Comparison of ENCODE assay signal across 2 cellular contexts in the genomic region with DNA sequence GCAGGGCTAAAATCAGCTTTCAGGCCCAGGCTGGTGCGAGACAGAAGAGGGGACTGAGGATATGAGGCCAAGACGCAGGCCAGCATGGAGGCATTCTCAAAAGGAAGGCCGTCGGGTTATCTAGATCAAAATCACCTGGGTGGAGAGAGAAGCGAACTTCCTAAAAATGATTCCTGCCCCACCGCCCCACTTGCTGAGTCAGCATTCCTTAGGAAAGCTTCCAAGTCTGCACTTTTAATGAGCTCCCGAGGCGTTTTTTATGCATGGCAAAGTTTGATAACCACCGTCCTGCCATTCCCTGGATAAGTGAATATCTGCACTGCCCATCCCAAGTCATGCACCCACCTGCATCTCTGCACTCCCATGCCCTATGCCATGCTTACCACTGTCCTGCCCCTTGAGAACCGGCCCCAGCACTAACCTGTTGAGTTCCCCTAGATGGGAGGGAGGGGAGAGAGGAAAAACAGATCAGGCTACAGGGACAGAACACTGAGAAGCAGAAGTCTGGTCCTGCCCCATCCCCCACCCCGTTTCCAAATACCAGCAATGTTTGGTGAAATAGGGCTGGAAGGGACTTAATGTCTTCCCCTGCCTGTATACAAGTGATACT.
TF ChIP-seq lines count a peak whose summit lies in the region.

No MANE protein-coding gene starts in this region.

TF ChIP-seq in HEK293, 187 proteins besides CTCF, POLR2A, EP300 and RAD21 (continued from another document):
- TF ChIP-seq ZNF585B (tag by site-specific recombination; IDR thresholded peaks at IDR 0.05) (no peak), SCRT2 (tag by site-specific recombination; IDR thresholded peaks at IDR 0.05) (0 out of 2 replicates have a peak, but pooled peaks have one; percentile 34), MYNN (tag by site-specific recombination; IDR thresholded peaks at IDR 0.05; ENCODE audit: borderline replicate concordance) (no peak), PRDM1 (tag by site-specific recombination; IDR thresholded peaks at IDR 0.05) (no peak), ZNF391 (tag by site-specific recombination; IDR thresholded peaks at IDR 0.05; ENCODE audit: borderline replicate concordance, low read depth) (no peak)
- TF ChIP-seq, protein P1, sequence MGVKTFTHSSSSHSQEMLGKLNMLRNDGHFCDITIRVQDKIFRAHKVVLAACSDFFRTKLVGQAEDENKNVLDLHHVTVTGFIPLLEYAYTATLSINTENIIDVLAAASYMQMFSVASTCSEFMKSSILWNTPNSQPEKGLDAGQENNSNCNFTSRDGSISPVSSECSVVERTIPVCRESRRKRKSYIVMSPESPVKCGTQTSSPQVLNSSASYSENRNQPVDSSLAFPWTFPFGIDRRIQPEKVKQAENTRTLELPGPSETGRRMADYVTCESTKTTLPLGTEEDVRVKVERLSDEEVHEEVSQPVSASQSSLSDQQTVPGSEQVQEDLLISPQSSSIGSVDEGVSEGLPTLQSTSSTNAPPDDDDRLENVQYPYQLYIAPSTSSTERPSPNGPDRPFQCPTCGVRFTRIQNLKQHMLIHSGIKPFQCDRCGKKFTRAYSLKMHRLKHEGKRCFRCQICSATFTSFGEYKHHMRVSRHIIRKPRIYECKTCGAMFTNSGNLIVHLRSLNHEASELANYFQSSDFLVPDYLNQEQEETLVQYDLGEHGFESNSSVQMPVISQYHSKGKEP (tag by site-specific recombination; IDR thresholded peaks at IDR 0.05), result no peak

TF ChIP-seq in K562, 482 proteins besides CTCF, POLR2A, EP300 and RAD21 (continued from another document):
- TF ChIP-seq MAFF (IDR thresholded peaks at IDR 0.05; ENCODE audit: low read length), result peak; percentile 92
- no peak for TF ChIP-seq ZFP36 (IDR thresholded peaks at IDR 0.05; ENCODE audit: low read depth, low read length, partially characterized antibody)
- TF ChIP-seq ZNF212 (CRISPR knock-in tag; IDR thresholded peaks at IDR 0.05), result no peak
- no peak for TF ChIP-seq CSDE1 (IDR thresholded peaks at IDR 0.05)
- peak; percentile 87 for TF ChIP-seq C11orf30 (IDR thresholded peaks at IDR 0.05; ENCODE audit: low read depth)
- peak; percentile 96 for TF ChIP-seq MAFK (IDR thresholded peaks at IDR 0.05; ENCODE audit: low read length)
- TF ChIP-seq, protein P2, sequence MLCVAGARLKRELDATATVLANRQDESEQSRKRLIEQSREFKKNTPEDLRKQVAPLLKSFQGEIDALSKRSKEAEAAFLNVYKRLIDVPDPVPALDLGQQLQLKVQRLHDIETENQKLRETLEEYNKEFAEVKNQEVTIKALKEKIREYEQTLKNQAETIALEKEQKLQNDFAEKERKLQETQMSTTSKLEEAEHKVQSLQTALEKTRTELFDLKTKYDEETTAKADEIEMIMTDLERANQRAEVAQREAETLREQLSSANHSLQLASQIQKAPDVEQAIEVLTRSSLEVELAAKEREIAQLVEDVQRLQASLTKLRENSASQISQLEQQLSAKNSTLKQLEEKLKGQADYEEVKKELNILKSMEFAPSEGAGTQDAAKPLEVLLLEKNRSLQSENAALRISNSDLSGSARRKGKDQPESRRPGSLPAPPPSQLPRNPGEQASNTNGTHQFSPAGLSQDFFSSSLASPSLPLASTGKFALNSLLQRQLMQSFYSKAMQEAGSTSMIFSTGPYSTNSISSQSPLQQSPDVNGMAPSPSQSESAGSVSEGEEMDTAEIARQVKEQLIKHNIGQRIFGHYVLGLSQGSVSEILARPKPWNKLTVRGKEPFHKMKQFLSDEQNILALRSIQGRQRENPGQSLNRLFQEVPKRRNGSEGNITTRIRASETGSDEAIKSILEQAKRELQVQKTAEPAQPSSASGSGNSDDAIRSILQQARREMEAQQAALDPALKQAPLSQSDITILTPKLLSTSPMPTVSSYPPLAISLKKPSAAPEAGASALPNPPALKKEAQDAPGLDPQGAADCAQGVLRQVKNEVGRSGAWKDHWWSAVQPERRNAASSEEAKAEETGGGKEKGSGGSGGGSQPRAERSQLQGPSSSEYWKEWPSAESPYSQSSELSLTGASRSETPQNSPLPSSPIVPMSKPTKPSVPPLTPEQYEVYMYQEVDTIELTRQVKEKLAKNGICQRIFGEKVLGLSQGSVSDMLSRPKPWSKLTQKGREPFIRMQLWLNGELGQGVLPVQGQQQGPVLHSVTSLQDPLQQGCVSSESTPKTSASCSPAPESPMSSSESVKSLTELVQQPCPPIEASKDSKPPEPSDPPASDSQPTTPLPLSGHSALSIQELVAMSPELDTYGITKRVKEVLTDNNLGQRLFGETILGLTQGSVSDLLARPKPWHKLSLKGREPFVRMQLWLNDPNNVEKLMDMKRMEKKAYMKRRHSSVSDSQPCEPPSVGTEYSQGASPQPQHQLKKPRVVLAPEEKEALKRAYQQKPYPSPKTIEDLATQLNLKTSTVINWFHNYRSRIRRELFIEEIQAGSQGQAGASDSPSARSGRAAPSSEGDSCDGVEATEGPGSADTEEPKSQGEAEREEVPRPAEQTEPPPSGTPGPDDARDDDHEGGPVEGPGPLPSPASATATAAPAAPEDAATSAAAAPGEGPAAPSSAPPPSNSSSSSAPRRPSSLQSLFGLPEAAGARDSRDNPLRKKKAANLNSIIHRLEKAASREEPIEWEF (CRISPR knock-in tag; IDR thresholded peaks at IDR 0.05), result no peak
- no peak for TF ChIP-seq SAFB (IDR thresholded peaks at IDR 0.05; ENCODE audit: borderline replicate concordance, low read depth, low read length)
- TF ChIP-seq MAFG (tag; conservative IDR thresholded peaks at IDR 0.05), result peak; percentile 82
